ENCODE assay signal across 16 cellular contexts in the genomic region with DNA sequence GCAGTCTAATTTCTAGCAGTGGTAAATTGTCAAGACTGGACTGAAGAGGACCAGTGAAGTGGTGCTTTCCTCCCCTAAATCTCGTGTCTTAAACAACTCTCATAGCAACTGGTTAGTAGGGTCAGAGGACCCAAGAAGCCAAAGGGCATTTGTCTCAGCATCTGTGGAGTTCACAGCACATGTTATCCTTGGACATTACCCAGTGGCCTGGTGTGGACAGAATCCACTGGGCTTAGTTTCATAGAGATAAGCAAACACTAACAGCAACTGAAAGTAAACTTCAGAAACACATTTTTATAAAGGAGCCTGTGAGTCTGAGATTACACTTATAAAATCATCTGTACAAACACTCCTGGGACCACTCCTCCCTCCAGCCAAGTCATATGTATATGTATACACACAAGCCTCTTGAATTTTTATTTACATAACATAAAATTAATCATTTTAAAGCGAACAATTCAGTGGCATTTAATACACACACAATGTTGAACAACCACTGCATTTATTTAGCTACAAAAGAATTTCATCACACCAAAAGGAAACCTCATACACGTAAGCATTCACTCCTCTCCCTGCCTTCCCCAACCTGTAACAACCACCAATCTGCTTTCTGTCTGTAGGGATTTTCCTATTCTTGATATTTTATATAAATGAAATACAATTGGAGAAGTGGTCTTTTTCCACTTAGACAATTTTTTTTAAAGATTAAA.
A peak's percentile ranks its signal among the peaks of the same experiment; 100 is the strongest.
DNase-seq lines count a peak whose midpoint lies in the region; ATAC-seq, FAIRE-seq and TF ChIP-seq lines count a peak whose summit lies in the region.
"Had no signal": no experiment of that assay in that cellular context is flagged by ENCODE, and none has a peak within 500 bp of the region (broad histone marks: within the 10 kb centered on the region; RNA-seq: fewer than 3 reads in every experiment).

No MANE protein-coding gene starts in this region.

- ATAC-seq in heart right ventricle (peak in 7 of 8 donors; percentile 38 to 73 (median 56)), pancreas (peak; percentile 85 to 92 (median 90)), HG03439 (IDR thresholded peaks at IDR 0.05; ENCODE audit: unreplicated experiment) (no peak)
- ATAC-seq in activated T-helper 17 cell treated with anti-CD3 and anti-CD28 coated beads, Interleukin-2, amount 50 U/mL, for 72 hours (replicated peaks): no peak
- ATAC-seq: activated naive CD4-positive, alpha-beta T cell treated with anti-CD3 and anti-CD28 coated beads, Interleukin-2, amount 50 U/mL, for 72 hours; GM12878 had no signal

- H3K9me3 Mint-ChIP-seq in activated T-helper 17 cell treated with anti-CD3 and anti-CD28 coated beads, Interleukin-2, amount 50 U/mL, for 72 hours: peaks cover 4% of the 10 kb centered on the region
- H3K9me3 Mint-ChIP-seq: activated naive CD4-positive, alpha-beta T cell treated with anti-CD3 and anti-CD28 coated beads, Interleukin-2, amount 50 U/mL, for 72 hours had no signal

- H3K27me3 ChIP-seq in heart right ventricle (peaks cover 0 to 27% (median 6%) of the 10 kb centered on the region in 7 donors), pancreas (no peaks in the 10 kb centered on the region)
- H3K27me3 ChIP-seq: BLaER1 treated with 17β-estradiol and CSF1 and Interleukin-3, amounts not matched to agents 10 nM and 100 nM; upper lobe of left lung had no signal

- H3K4me3 ChIP-seq in heart right ventricle (no peak overlapping the region), pancreas (no peak overlapping the region)
- H3K4me3 ChIP-seq: BLaER1 treated with 17β-estradiol and CSF1 and Interleukin-3, amounts not matched to agents 10 nM and 100 nM; GM12878; upper lobe of left lung had no signal

- no peaks in the 10 kb centered on the region for H3K27me3 Mint-ChIP-seq in activated T-helper 17 cell treated with anti-CD3 and anti-CD28 coated beads, Interleukin-2, amount 50 U/mL, for 72 hours

- no peaks in the 10 kb centered on the region for H3K36me3 Mint-ChIP-seq in activated T-helper 17 cell treated with anti-CD3 and anti-CD28 coated beads, Interleukin-2, amount 50 U/mL, for 72 hours (ENCODE audit: low read depth)
- H3K36me3 Mint-ChIP-seq: activated naive CD4-positive, alpha-beta T cell treated with anti-CD3 and anti-CD28 coated beads, Interleukin-2, amount 50 U/mL, for 72 hours had no signal

- intact Hi-C loops in heart right ventricle (cut with DNase I): loop anchor here in 9 of 10 donors (5.0 to 10.0 kb wide), 8 partner anchors 68 to 1083 kb away; no protein-coding TSS in a partner anchor
- intact Hi-C loops in pancreas (cut with DNase I): loop anchor here in 1 of 3 donors (5.0 kb wide), 1 partner anchor 58 kb away; no protein-coding TSS in a partner anchor

- no peak overlapping the region for H3K27ac ChIP-seq in heart right ventricle
- H3K27ac ChIP-seq in pancreas: peak overlapping the region; percentile 4 to 74 (median 49)
- H3K27ac ChIP-seq: BLaER1 treated with 17β-estradiol and CSF1 and Interleukin-3, amounts not matched to agents 10 nM and 100 nM; parathyroid adenoma; upper lobe of left lung had no signal

- no peaks in the 10 kb centered on the region for H3K4me1 Mint-ChIP-seq in activated T-helper 17 cell treated with anti-CD3 and anti-CD28 coated beads, Interleukin-2, amount 50 U/mL, for 72 hours

- 60 to 61% methylated on average over 3 of the region's 3 CpGs for WGBS in heart right ventricle, 2 donors
- WGBS in pancreas, 2 donors: 30 to 37% methylated on average over 3 of the region's 3 CpGs

- FAIRE-seq in pancreas (lab: Jason Lieb, UNC): no peak
- FAIRE-seq: colon, GM12878 had no signal

- DNase-seq in H4 (ENCODE audit: low spot score) (peak; percentile 18), OCI-M1 (lab: John Stamatoyannopoulos, UW) (peak; percentile 34), heart right ventricle (peak in 1 of 2 donors; percentile 42), pancreas (peak in 4 of 6 donors; percentile 41 to 83 (median 69)), glomerular visceral epithelial cell (ENCODE audit: extremely low spot score) (no peak)
- DNase-seq: NCI-H2171; stimulated activated CD4-positive, alpha-beta T cell treated with anti-CD3 and anti-CD28 coated beads, Interleukin-2, amount 100 ng/mL, for 24 hours; stimulated activated CD8-positive, alpha-beta memory T cell treated with anti-CD3 and anti-CD28 coated beads, Interleukin-4, amount 100 ng/mL, for 48 hours; upper lobe of left lung had no signal

- peaks cover 0 to 41% (median 13%) of the 10 kb centered on the region in 9 donors for H3K4me1 ChIP-seq in heart right ventricle
- H3K4me1 ChIP-seq in pancreas: peaks cover 21 to 47% (median 36%) of the 10 kb centered on the region in 3 donors
- H3K4me1 ChIP-seq: parathyroid adenoma had no signal

- no peaks in the 10 kb centered on the region for H3K36me3 ChIP-seq in heart right ventricle
- H3K36me3 ChIP-seq in pancreas: no peaks in the 10 kb centered on the region
- H3K36me3 ChIP-seq: BLaER1 treated with 17β-estradiol and CSF1 and Interleukin-3, amounts not matched to agents 10 nM and 100 nM; upper lobe of left lung had no signal

- H3K27ac Mint-ChIP-seq in activated T-helper 17 cell treated with anti-CD3 and anti-CD28 coated beads, Interleukin-2, amount 50 U/mL, for 72 hours: no peak overlapping the region
- H3K27ac Mint-ChIP-seq: activated naive CD4-positive, alpha-beta T cell treated with anti-CD3 and anti-CD28 coated beads, Interleukin-2, amount 50 U/mL, for 72 hours had no signal

- H3K9me3 ChIP-seq in heart right ventricle (no peaks in the 10 kb centered on the region), pancreas (no peaks in the 10 kb centered on the region)
- H3K9me3 ChIP-seq: BLaER1 treated with 17β-estradiol and CSF1 and Interleukin-3, amounts not matched to agents 10 nM and 100 nM; upper lobe of left lung had no signal

- TF ChIP-seq CTCF in heart right ventricle (IDR thresholded peaks at IDR 0.05): no peak
- TF ChIP-seq CTCF in pancreas (IDR thresholded peaks at IDR 0.05): no peak

- no peak overlapping the region for H3K4me3 Mint-ChIP-seq in activated T-helper 17 cell treated with anti-CD3 and anti-CD28 coated beads, Interleukin-2, amount 50 U/mL, for 72 hours

Comparison
In these comparisons a context has a peak if more than half of its experiments do, and no peak if none do; other contexts are left out.
1. ATAC-seq: peak in heart right ventricle (7 of 8) and pancreas (4 of 4); none in HG03439 (single experiment) and activated T-helper 17 cell treated with anti-CD3 and anti-CD28 coated beads, Interleukin-2, amount 50 U/mL, for 72 hours (single experiment).
2. H3K27ac ChIP-seq: peak in pancreas (4 of 4); none in heart right ventricle (0 of 10).